Comparison of ENCODE assay signal across 7 cellular contexts in the genomic region with DNA sequence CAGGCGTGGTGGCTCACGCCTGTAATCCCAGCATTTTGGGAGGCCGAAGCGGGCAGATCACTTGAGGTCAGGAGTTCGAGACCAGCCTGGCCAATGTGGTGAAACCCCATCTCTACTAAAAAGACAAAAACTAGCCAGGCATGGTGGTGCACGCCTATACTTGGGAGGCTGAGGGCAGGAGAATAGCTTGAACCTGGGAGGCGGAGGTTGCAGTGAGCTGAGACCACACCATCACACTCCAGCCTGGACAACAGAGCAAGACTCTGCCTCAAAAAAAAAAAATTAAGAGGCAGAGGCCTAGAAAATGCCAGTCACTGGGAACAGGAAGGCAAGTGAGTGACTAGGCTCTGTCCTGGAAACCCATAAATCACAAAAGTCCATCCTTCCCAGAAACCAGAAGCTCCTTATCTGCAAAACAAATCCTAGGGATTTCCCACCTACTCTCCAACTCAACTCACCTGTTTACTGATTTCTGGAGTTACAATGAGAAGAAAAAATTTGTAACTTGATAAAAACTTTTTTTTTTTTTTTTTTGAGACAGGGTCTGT. TPM values are rescaled to one million over a fixed set of nuclear protein-coding genes. Genes with fewer than 3 reads are reported as not detected.
DNase-seq lines count a peak whose midpoint lies in the region; ATAC-seq and TF ChIP-seq lines count a peak whose summit lies in the region.
"Not testable (repeated sequence)": the region's sequence is repeated elsewhere in the genome, so short reads cannot be mapped to it uniquely, and the experiment has no call there.
"Had no signal": no experiment of that assay in that cellular context is flagged by ENCODE, and none has a peak within 500 bp of the region (broad histone marks: within the 10 kb centered on the region; RNA-seq: fewer than 3 reads in every experiment).

No MANE protein-coding gene starts in this region.

- not testable (repeated sequence) for H3K27me3 ChIP-seq in liver (ENCODE audit: control insufficient read depth in 4 of 4, insufficient read depth in 4 of 4, low read length in 3 of 4); psoas muscle (ENCODE audit: insufficient read depth in 3 of 3, low read length in 2 of 3)

- peak overlapping the region; percentile 74 for H3K27ac Mint-ChIP-seq in nephron progenitor cell

- not testable (repeated sequence) for H3K4me1 ChIP-seq in liver (ENCODE audit: control insufficient read depth in 4 of 4, insufficient read depth in 4 of 4, low read length in 3 of 4)
- peaks cover 30% of the 10 kb centered on the region for H3K4me1 ChIP-seq in psoas muscle

- 95% methylated on average over 7 of the region's 7 CpGs for WGBS in liver
- WGBS in psoas muscle, 3 donors = 95 to 97% (median 96%) methylated on average over 7 of the region's 7 CpGs

- H3K4me3 Mint-ChIP-seq in nephron progenitor cell = not testable (repeated sequence)

- TF ChIP-seq RAD21 in liver (IDR thresholded peaks at IDR 0.05) = not testable (repeated sequence)

- H3K36me3 ChIP-seq in liver (ENCODE audit: control insufficient read depth in 4 of 4, insufficient read depth in 3 of 4, low read depth in 1 of 4, low read length in 3 of 4) (peaks cover 10 to 31% (median 27%) of the 10 kb centered on the region in 4 donors), psoas muscle (ENCODE audit: insufficient read depth in 1 of 2, low read depth in 1 of 2) (peaks cover 7 to 88% of the 10 kb centered on the region in 2 donors)

- H3K36me3 Mint-ChIP-seq in nephron progenitor cell (ENCODE audit: low read depth) = peaks cover 41% of the 10 kb centered on the region

- not testable (repeated sequence) for H3K4me1 Mint-ChIP-seq in nephron progenitor cell

- H3K9me3 ChIP-seq in liver (ENCODE audit: control insufficient read depth in 4 of 4, low read length in 3 of 4); psoas muscle: not testable (repeated sequence)

- peak in 1 of 4 donors; percentile 4 for ATAC-seq in psoas muscle

- DNase-seq in amniotic epithelial cell (ENCODE audit: low read depth) (peak; percentile 16), fibroblast of pulmonary artery (ENCODE audit: low read depth) (peak; percentile 6)
- not testable (repeated sequence) for DNase-seq in nephron progenitor cell, psoas muscle

- H3K9ac ChIP-seq in liver (ENCODE audit: low read depth in 1 of 2, low read length in 2 of 2) = not testable (repeated sequence)

- not testable (repeated sequence) for H3K4me3 ChIP-seq in fibroblast of pulmonary artery (replicated peaks; ENCODE audit: low read depth, low read length); liver (ENCODE audit: low read depth in 1 of 3, low read length in 3 of 3); psoas muscle

- H3K9me3 Mint-ChIP-seq in nephron progenitor cell = not testable (repeated sequence)

- not testable (repeated sequence) for TF ChIP-seq CTCF in fibroblast of pulmonary artery (IDR thresholded peaks at IDR 0.05; ENCODE audit: low read length, missing control alignments); liver (IDR thresholded peaks at IDR 0.05; ENCODE audit: low read depth, low read length, missing input control); nephron progenitor cell (IDR thresholded peaks at IDR 0.05); psoas muscle (IDR thresholded peaks at IDR 0.05)

- not testable (repeated sequence) for H3K27me3 Mint-ChIP-seq in nephron progenitor cell (ENCODE audit: low read depth, poor library complexity)

- peak overlapping the region; percentile 21 to 81 for H3K27ac ChIP-seq in liver (ENCODE audit: low read depth in 1 of 2, low read length in 2 of 2)
- peak overlapping the region; percentile 100 for H3K27ac ChIP-seq in psoas muscle

- intact Hi-C loops in psoas muscle (cut with DNase I) = not testable (repeated sequence)

RNA-seq across cellular contexts. Expression of a gene that starts 10.4 kb away (rescaled TPM):
- total RNA-seq in liver = 10 to 100 TPM in 1 of 2 donors, 1 to 10 TPM in 1; 7.0 to 10.1 TPM
- 1 to 10 TPM; 1.9 to 4.2 TPM for polyA plus RNA-seq in liver
- total RNA-seq in psoas muscle = 10 to 100 TPM in 1 of 4 donors, 1 to 10 TPM in 3; 3.3 to 10.9 (median 4.1) TPM
- polyA plus RNA-seq in psoas muscle = 1 to 10 TPM; 2.4 to 7.6 (median 5.6) TPM

RNA-seq across cellular contexts. Expression of a gene that starts 14.2 kb away (rescaled TPM):
- total RNA-seq in liver (100 to 1,000 TPM in 1 of 2 donors, 10 to 100 TPM in 1; 72.7 to 688 TPM), psoas muscle (1,000 to 10,000 TPM in 2 of 4 donors, 100 to 1,000 TPM in 2; 117 to 1,975 (median 1,047) TPM)
- polyA plus RNA-seq in liver (100 to 1,000 TPM; 344 to 513 TPM), psoas muscle (1,000 to 10,000 TPM in 1 of 3 donors, 100 to 1,000 TPM in 2; 418 to 3,967 (median 710) TPM)
- total RNA-seq: A172, Calu3 had no signal
